ENCODE assay signal across 1 cellular context in the genomic region with DNA sequence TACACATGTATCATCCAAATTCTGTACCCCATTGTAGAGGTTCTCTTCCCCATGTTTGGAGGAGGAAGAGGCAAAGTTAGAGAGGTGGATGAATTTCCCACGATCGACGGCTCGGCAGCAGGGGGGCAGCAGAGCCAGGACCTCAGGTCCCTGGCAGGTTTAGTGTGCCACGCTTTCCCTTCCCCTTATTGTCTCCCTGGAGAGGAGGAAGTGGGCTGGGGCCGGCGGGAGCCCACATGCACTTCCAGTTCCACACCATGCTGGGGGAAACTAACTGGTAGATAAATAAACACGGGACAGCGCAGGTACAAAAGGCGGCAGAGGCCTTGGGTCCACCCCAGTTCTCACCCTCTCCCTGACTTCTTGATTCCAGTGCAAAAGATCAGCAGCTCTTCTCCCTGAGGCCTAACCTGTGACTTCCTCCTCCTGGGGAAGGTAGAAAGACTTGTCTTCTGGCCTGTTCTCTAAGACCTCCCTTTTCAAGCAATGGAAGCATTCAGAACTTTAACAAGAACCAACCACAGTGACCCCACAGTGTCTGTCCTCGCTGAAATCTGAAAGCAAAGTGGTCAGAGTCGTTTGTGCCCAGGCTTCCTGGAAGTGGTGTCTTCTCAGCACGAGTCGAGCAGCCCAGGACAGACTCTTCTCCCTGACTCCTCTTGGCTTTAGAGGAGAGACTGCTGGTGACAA.
TF ChIP-seq lines count a peak whose summit lies in the region.

No MANE protein-coding gene starts in this region.

TF ChIP-seq in GM12878, 131 proteins besides CTCF, POLR2A, EP300 and RAD21:
- TF ChIP-seq SMAD1 (IDR thresholded peaks at IDR 0.05; ENCODE audit: low read depth, partially characterized antibody) (no peak), SPI1 (IDR thresholded peaks at IDR 0.05; ENCODE audit: borderline replicate concordance, insufficient read depth, low read depth, low read length) (peak; percentile 73), KDM1A (IDR thresholded peaks at IDR 0.05; ENCODE audit: borderline replicate concordance) (no peak), EED (IDR thresholded peaks at IDR 0.05; ENCODE audit: low read depth) (peak; percentile 70), BRCA1 (IDR thresholded peaks at IDR 0.05; ENCODE audit: low read depth, low read length) (no peak), ESRRA (IDR thresholded peaks at IDR 0.05; ENCODE audit: low read length) (no peak), SREBF1 (IDR thresholded peaks at IDR 0.05; ENCODE audit: low read length) (no peak), FOS (IDR thresholded peaks at IDR 0.05; ENCODE audit: borderline replicate concordance, extremely low read depth, insufficient read length) (no peak), RBBP5 (conservative IDR thresholded peaks at IDR 0.05) (no peak), ETV6 (conservative IDR thresholded peaks at IDR 0.05 in 1 of 2, IDR thresholded peaks at IDR 0.05 in 1 of 2; ENCODE audit: borderline replicate concordance in 1 of 2, low read depth in 1 of 2) (peak in 1 of 2 experiments; percentile 23; a peak in 1 of 4 replicates), MEF2B (IDR thresholded peaks at IDR 0.05; ENCODE audit: partially characterized antibody, poor library complexity, severe bottlenecking) (peak; percentile 29), CBFB (IDR thresholded peaks at IDR 0.05; ENCODE audit: low read depth) (no peak), SIN3A (IDR thresholded peaks at IDR 0.05; ENCODE audit: low read depth, low read length) (no peak), MYC (IDR thresholded peaks at IDR 0.05; ENCODE audit: insufficient read depth, insufficient read length, insufficient replicate concordance, low read length, severe bottlenecking) (no peak), LARP7 (IDR thresholded peaks at IDR 0.05) (no peak), IKZF2 (IDR thresholded peaks at IDR 0.05) (peak; percentile 21 to 39; a peak in 1 of 4 replicates), NR2F1 (conservative IDR thresholded peaks at IDR 0.05) (no peak), SMAD5 (IDR thresholded peaks at IDR 0.05; ENCODE audit: low read depth) (0 out of 2 replicates have a peak, but pooled peaks have one; percentile 24), BACH1 (IDR thresholded peaks at IDR 0.05; ENCODE audit: borderline replicate concordance) (0 out of 2 replicates have a peak, but pooled peaks have one; percentile 14), IKZF1 (conservative IDR thresholded peaks at IDR 0.05) (peak; percentile 66), ZSCAN29 (IDR thresholded peaks at IDR 0.05) (no peak), NBN (IDR thresholded peaks at IDR 0.05) (0 out of 2 replicates have a peak, but pooled peaks have one; percentile 35)
- TF ChIP-seq, protein P1, sequence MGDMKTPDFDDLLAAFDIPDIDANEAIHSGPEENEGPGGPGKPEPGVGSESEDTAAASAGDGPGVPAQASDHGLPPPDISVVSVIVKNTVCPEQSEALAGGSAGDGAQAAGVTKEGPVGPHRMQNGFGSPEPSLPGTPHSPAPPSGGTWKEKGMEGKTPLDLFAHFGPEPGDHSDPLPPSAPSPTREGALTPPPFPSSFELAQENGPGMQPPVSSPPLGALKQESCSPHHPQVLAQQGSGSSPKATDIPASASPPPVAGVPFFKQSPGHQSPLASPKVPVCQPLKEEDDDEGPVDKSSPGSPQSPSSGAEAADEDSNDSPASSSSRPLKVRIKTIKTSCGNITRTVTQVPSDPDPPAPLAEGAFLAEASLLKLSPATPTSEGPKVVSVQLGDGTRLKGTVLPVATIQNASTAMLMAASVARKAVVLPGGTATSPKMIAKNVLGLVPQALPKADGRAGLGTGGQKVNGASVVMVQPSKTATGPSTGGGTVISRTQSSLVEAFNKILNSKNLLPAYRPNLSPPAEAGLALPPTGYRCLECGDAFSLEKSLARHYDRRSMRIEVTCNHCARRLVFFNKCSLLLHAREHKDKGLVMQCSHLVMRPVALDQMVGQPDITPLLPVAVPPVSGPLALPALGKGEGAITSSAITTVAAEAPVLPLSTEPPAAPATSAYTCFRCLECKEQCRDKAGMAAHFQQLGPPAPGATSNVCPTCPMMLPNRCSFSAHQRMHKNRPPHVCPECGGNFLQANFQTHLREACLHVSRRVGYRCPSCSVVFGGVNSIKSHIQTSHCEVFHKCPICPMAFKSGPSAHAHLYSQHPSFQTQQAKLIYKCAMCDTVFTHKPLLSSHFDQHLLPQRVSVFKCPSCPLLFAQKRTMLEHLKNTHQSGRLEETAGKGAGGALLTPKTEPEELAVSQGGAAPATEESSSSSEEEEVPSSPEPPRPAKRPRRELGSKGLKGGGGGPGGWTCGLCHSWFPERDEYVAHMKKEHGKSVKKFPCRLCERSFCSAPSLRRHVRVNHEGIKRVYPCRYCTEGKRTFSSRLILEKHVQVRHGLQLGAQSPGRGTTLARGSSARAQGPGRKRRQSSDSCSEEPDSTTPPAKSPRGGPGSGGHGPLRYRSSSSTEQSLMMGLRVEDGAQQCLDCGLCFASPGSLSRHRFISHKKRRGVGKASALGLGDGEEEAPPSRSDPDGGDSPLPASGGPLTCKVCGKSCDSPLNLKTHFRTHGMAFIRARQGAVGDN (IDR thresholded peaks at IDR 0.05) = 0 out of 2 replicates have a peak, but pooled peaks have one; percentile 56
- TF ChIP-seq, protein P2, sequence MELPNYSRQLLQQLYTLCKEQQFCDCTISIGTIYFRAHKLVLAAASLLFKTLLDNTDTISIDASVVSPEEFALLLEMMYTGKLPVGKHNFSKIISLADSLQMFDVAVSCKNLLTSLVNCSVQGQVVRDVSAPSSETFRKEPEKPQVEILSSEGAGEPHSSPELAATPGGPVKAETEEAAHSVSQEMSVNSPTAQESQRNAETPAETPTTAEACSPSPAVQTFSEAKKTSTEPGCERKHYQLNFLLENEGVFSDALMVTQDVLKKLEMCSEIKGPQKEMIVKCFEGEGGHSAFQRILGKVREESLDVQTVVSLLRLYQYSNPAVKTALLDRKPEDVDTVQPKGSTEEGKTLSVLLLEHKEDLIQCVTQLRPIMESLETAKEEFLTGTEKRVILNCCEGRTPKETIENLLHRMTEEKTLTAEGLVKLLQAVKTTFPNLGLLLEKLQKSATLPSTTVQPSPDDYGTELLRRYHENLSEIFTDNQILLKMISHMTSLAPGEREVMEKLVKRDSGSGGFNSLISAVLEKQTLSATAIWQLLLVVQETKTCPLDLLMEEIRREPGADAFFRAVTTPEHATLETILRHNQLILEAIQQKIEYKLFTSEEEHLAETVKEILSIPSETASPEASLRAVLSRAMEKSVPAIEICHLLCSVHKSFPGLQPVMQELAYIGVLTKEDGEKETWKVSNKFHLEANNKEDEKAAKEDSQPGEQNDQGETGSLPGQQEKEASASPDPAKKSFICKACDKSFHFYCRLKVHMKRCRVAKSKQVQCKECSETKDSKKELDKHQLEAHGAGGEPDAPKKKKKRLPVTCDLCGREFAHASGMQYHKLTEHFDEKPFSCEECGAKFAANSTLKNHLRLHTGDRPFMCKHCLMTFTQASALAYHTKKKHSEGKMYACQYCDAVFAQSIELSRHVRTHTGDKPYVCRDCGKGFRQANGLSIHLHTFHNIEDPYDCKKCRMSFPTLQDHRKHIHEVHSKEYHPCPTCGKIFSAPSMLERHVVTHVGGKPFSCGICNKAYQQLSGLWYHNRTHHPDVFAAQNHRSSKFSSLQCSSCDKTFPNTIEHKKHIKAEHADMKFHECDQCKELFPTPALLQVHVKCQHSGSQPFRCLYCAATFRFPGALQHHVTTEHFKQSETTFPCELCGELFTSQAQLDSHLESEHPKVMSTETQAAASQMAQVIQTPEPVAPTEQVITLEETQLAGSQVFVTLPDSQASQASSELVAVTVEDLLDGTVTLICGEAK (IDR thresholded peaks at IDR 0.05; ENCODE audit: borderline replicate concordance) = no peak
- TF ChIP-seq, protein P3, sequence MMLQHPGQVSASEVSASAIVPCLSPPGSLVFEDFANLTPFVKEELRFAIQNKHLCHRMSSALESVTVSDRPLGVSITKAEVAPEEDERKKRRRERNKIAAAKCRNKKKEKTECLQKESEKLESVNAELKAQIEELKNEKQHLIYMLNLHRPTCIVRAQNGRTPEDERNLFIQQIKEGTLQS (IDR thresholded peaks at IDR 0.05; ENCODE audit: borderline replicate concordance, extremely low read depth, low read depth, low read length) = no peak
